ENCODE assay signal across 2 cellular contexts in genomic region chr6:153931431-153931830, GRCh38.
TF ChIP-seq lines count a peak whose summit lies in the region.

No MANE protein-coding gene starts in this region.

TF ChIP-seq in HepG2, 621 proteins besides CTCF, POLR2A, EP300 and RAD21:
- TF ChIP-seq MAFF (IDR thresholded peaks at IDR 0.05; ENCODE audit: low read depth, low read length), result peak; percentile 77
- peak; percentile 78 to 91 for TF ChIP-seq MAFK (conservative IDR thresholded peaks at IDR 0.05 in 1 of 2, IDR thresholded peaks at IDR 0.05 in 1 of 2; ENCODE audit: low read length in 2 of 2)
- TF ChIP-seq NFE2L2 (IDR thresholded peaks at IDR 0.05; ENCODE audit: low read length), result peak; percentile 60
- no peak for TF ChIP-seq ZNF441 (CRISPR knock-in tag; IDR thresholded peaks at IDR 0.05; ENCODE audit: borderline replicate concordance)

TF ChIP-seq in K562, 482 proteins besides CTCF, POLR2A, EP300 and RAD21:
- no peak for TF ChIP-seq MXI1 (IDR thresholded peaks at IDR 0.05; ENCODE audit: low read depth, low read length)
- peak; percentile 30; the same call in 1 of the 2 replicates for TF ChIP-seq MAFF (IDR thresholded peaks at IDR 0.05; ENCODE audit: low read length)
- peak; percentile 9; the same call in 1 of the 2 replicates for TF ChIP-seq C11orf30 (IDR thresholded peaks at IDR 0.05; ENCODE audit: low read depth)
- no peak for TF ChIP-seq ZNF143 (CRISPR knock-in tag; IDR thresholded peaks at IDR 0.05)
- TF ChIP-seq CREB1 (IDR thresholded peaks at IDR 0.05), result no peak
- TF ChIP-seq CREB1 (CRISPR knock-in tag; IDR thresholded peaks at IDR 0.05), result no peak
- TF ChIP-seq ILK (tag; IDR thresholded peaks at IDR 0.05; ENCODE audit: borderline replicate concordance, low read depth), result no peak
- TF ChIP-seq ZBTB11 (CRISPR knock-in tag; IDR thresholded peaks at IDR 0.05), result no peak
- no peak for TF ChIP-seq ARID4B (CRISPR knock-in tag; IDR thresholded peaks at IDR 0.05)
- TF ChIP-seq CREB5 (CRISPR knock-in tag; IDR thresholded peaks at IDR 0.05), result no peak
- TF ChIP-seq ZNF76 (CRISPR knock-in tag; IDR thresholded peaks at IDR 0.05; ENCODE audit: borderline replicate concordance), result no peak
- no peak for TF ChIP-seq ZNF324 (CRISPR knock-in tag; IDR thresholded peaks at IDR 0.05)
- TF ChIP-seq BRD9 (IDR thresholded peaks at IDR 0.05; ENCODE audit: low read depth, partially characterized antibody), result no peak
- TF ChIP-seq MAFK (IDR thresholded peaks at IDR 0.05; ENCODE audit: low read length), result peak; percentile 36; the same call in 1 of the 2 replicates
- no peak for TF ChIP-seq CBX8 (IDR thresholded peaks at IDR 0.05; ENCODE audit: borderline replicate concordance, extremely low read depth, low read depth, low read length, poor library complexity, severe bottlenecking)
- no peak for TF ChIP-seq SMC3 (conservative IDR thresholded peaks at IDR 0.05; ENCODE audit: insufficient read depth, low read depth, low read length)
- TF ChIP-seq ZNF316 (IDR thresholded peaks at IDR 0.05), result peak; percentile 63
